19 cellular contexts compared by ENCODE assay signal in genomic region chr1:53108646-53109580, GRCh38. TPM values are rescaled to one million over a fixed set of nuclear protein-coding genes. Genes with fewer than 3 reads are reported as not detected.
DNase-seq lines count a peak whose midpoint lies in the region; ATAC-seq and TF ChIP-seq lines count a peak whose summit lies in the region.
"Had no signal": no experiment of that assay in that cellular context is flagged by ENCODE, and none has a peak within 500 bp of the region (broad histone marks: within the 10 kb centered on the region; RNA-seq: fewer than 3 reads in every experiment).

No MANE protein-coding gene starts in this region.

- H3K4me1 ChIP-seq in IMR-90 (ENCODE audit: control insufficient read depth, insufficient read depth, low read length) = peaks cover 31% of the 10 kb centered on the region
- H3K4me1 ChIP-seq in endodermal cell (ENCODE audit: control insufficient read depth, insufficient read depth, low read length) = peaks cover 18% of the 10 kb centered on the region

- no peaks in the 10 kb centered on the region for H3K36me3 Mint-ChIP-seq in endodermal cell (ENCODE audit: low read depth)
- H3K36me3 Mint-ChIP-seq in activated naive CD4-positive, alpha-beta T cell treated with anti-CD3 and anti-CD28 coated beads, Interleukin-2, amount 50 U/mL, for 72 hours = peaks cover 0 to 9% of the 10 kb centered on the region in 2 donors
- H3K36me3 Mint-ChIP-seq: CD8-positive, alpha-beta T cell had no signal

- peak overlapping the region; percentile 72 for H3K14ac ChIP-seq in IMR-90 (replicated peaks; ENCODE audit: low read depth, low read length)

- H2AK5ac ChIP-seq in IMR-90 (ENCODE audit: low read depth, low read length) = peak overlapping the region; percentile 99

- H3K27ac ChIP-seq in IMR-90 (ENCODE audit: insufficient read depth, low read length) (peak overlapping the region; percentile 96), endodermal cell (ENCODE audit: low read depth, low read length) (no peak overlapping the region)
- H3K27ac ChIP-seq: HL-60, PC-9 had no signal

- peak overlapping the region; percentile 61 to 88 for H4K8ac ChIP-seq in IMR-90 (ENCODE audit: low read depth in 2 of 2, low read length in 2 of 2)

- in situ Hi-C loops in IMR-90 (cut with MboI; ENCODE audit: low sequenced_read_pairs) = no loop called here

- CTCF ChIA-PET in IMR-90 (lab: Yijun Ruan, JAX) = interaction anchor here (0.7 to 2.1 kb wide), 2 partner anchors 14 to 65 kb away, joined by 3 to 6 read pairs; no protein-coding TSS in a partner anchor

- H3K4ac ChIP-seq in IMR-90 (ENCODE audit: low read depth, low read length) = peak overlapping the region; percentile 96

- intact Hi-C loops in IMR-90 (cut with micrococcal nuclease) = loop anchor here (2.0 to 5.0 kb wide), 2 partner anchors 26 to 38 kb away; no protein-coding TSS in a partner anchor

- H3K9ac ChIP-seq in IMR-90 (ENCODE audit: low read depth, low read length) (peak overlapping the region; percentile 15; the same call in 1 of the 2 replicates), endodermal cell (ENCODE audit: extremely low read depth, low read length, poor library complexity, severe bottlenecking) (no peak overlapping the region)

- H3K27me3 ChIP-seq in IMR-90 (ENCODE audit: control insufficient read depth, insufficient read depth, low read length) (no peaks in the 10 kb centered on the region), endodermal cell (ENCODE audit: control insufficient read depth, insufficient read depth, low read length, poor library complexity, severe bottlenecking) (peaks cover 82% of the 10 kb centered on the region)

- peak overlapping the region; percentile 95 for H2BK5ac ChIP-seq in IMR-90 (ENCODE audit: low read depth, low read length, poor library complexity, severe bottlenecking)

- POLR2A ChIA-PET in IMR-90 (lab: Charles Lee; ENCODE audit: unreplicated experiment) = no interaction called here

- H2AK9ac ChIP-seq in IMR-90 (replicated peaks; ENCODE audit: low read depth, low read length, poor library complexity) = peak overlapping the region; percentile 85

- H3K18ac ChIP-seq in IMR-90 (ENCODE audit: low read depth, low read length) = peak overlapping the region; percentile 92

- 82% methylated on average over 9 of the region's 14 CpGs; no CpG with 5 or more reads in 1 of the 2 experiments for WGBS in IMR-90 (ENCODE audit: extremely low coverage in 2 of 2, insufficient read length in 1 of 2), 2 experiments
- 86 to 88% methylated on average over 11 to 14 of the region's 14 CpGs for WGBS in endodermal cell (ENCODE audit: insufficient coverage in 1 of 2, insufficient read length in 1 of 2), 2 experiments

- ATAC-seq in IMR-90 (ENCODE audit: low read depth) = peak; percentile 24
- no peak for ATAC-seq in activated naive CD4-positive, alpha-beta T cell treated with anti-CD3 and anti-CD28 coated beads, Interleukin-2, amount 50 U/mL, for 72 hours
- ATAC-seq in HG02678 (IDR thresholded peaks at IDR 0.05; ENCODE audit: unreplicated experiment) = no peak
- ATAC-seq: CD8-positive, alpha-beta T cell had no signal

- peaks cover 3% of the 10 kb centered on the region for H3K9me3 Mint-ChIP-seq in endodermal cell
- no peaks in the 10 kb centered on the region for H3K9me3 Mint-ChIP-seq in activated naive CD4-positive, alpha-beta T cell treated with anti-CD3 and anti-CD28 coated beads, Interleukin-2, amount 50 U/mL, for 72 hours
- H3K9me3 Mint-ChIP-seq: activated naive CD4-positive, alpha-beta T cell treated with anti-CD3 and anti-CD28 coated beads for 36 hours; CD8-positive, alpha-beta T cell had no signal

- H3K9me1 ChIP-seq in IMR-90 (ENCODE audit: insufficient read depth, low read length) = peaks cover 38% of the 10 kb centered on the region

- H4K20me1 ChIP-seq in IMR-90 (ENCODE audit: insufficient read depth, low read length) = no peaks in the 10 kb centered on the region

- no peaks in the 10 kb centered on the region for H3K36me3 ChIP-seq in IMR-90 (ENCODE audit: control insufficient read depth, insufficient read depth, low read length)
- H3K36me3 ChIP-seq in endodermal cell (ENCODE audit: control insufficient read depth, insufficient read depth, low read length) = no peaks in the 10 kb centered on the region

- TF ChIP-seq RAD21 in IMR-90 (IDR thresholded peaks at IDR 0.05; ENCODE audit: low read length) = no peak

- H3K9me3 ChIP-seq in IMR-90 (ENCODE audit: control insufficient read depth, insufficient read depth, low read length) = peaks cover 17% of the 10 kb centered on the region
- peaks cover 11% of the 10 kb centered on the region for H3K9me3 ChIP-seq in endodermal cell (ENCODE audit: control insufficient read depth, low read length)

- peaks cover 78% of the 10 kb centered on the region for H3K27me3 Mint-ChIP-seq in endodermal cell (ENCODE audit: insufficient read depth)

- no peak overlapping the region for H3K4me3 ChIP-seq in AG10803 (ENCODE audit: low read length)
- no peak overlapping the region for H3K4me3 ChIP-seq in IMR-90 (ENCODE audit: insufficient read depth, low read depth, low read length)
- no peak overlapping the region for H3K4me3 ChIP-seq in endodermal cell (ENCODE audit: low read length)
- no peak overlapping the region for H3K4me3 ChIP-seq in retinal pigment epithelial cell (ENCODE audit: low read length)
- H3K4me3 ChIP-seq: PC-9 had no signal

- H2BK15ac ChIP-seq in IMR-90 (ENCODE audit: low read depth, low read length) = peak overlapping the region; percentile 89; the same call in 2 of the 3 replicates

- no peak for TF ChIP-seq POLR2A in IMR-90 (IDR thresholded peaks at IDR 0.05; ENCODE audit: low read depth, low read length)

- H4K5ac ChIP-seq in IMR-90 (ENCODE audit: low read depth, low read length) = peak overlapping the region; percentile 82

- dilution Hi-C loops in IMR-90 (cut with HindIII; ENCODE audit: low sequenced_read_pairs, unreplicated experiment) = no loop called here

- H3K56ac ChIP-seq in IMR-90 (ENCODE audit: extremely low read depth, insufficient read depth, low read length) = peak overlapping the region; percentile 68; the same call in 1 of the 2 replicates

- H3K4me3 Mint-ChIP-seq in endodermal cell = no peak overlapping the region
- H3K4me3 Mint-ChIP-seq: activated naive CD4-positive, alpha-beta T cell treated with anti-CD3 and anti-CD28 coated beads for 36 hours; CD8-positive, alpha-beta T cell had no signal

- peaks cover 0 to 3% of the 10 kb centered on the region in 2 experiments; a peak in 1 of 4 replicates for H3K79me1 ChIP-seq in IMR-90 (ENCODE audit: low read depth in 1 of 2, low read length in 2 of 2)

- H4K91ac ChIP-seq in IMR-90 (ENCODE audit: insufficient read depth, low read depth, low read length) = peak overlapping the region; percentile 98

- peak overlapping the region; percentile 75 for H3K27ac Mint-ChIP-seq in endodermal cell
- no peak overlapping the region for H3K27ac Mint-ChIP-seq in activated naive CD4-positive, alpha-beta T cell treated with anti-CD3 and anti-CD28 coated beads, Interleukin-2, amount 50 U/mL, for 72 hours
- H3K27ac Mint-ChIP-seq: activated naive CD4-positive, alpha-beta T cell treated with anti-CD3 and anti-CD28 coated beads for 36 hours; CD8-positive, alpha-beta T cell had no signal

- peak overlapping the region; percentile 73 for H2AFZ ChIP-seq in IMR-90 (replicated peaks; ENCODE audit: low read length, poor library complexity)
- H2AFZ ChIP-seq: PC-9 had no signal

- TF ChIP-seq CTCF in AG10803 (conservative IDR thresholded peaks at IDR 0.05; ENCODE audit: low read length) (no peak), IMR-90 (conservative IDR thresholded peaks at IDR 0.05; ENCODE audit: low read depth, low read length) (no peak), endodermal cell (conservative IDR thresholded peaks at IDR 0.05) (no peak), retinal pigment epithelial cell (conservative IDR thresholded peaks at IDR 0.05; ENCODE audit: low read depth, low read length) (no peak)

- H3K4me1 Mint-ChIP-seq in endodermal cell = peaks cover 65% of the 10 kb centered on the region

- 0 out of 2 replicates have a peak overlapping the region, but pooled peaks have one; percentile 1 for H3K4me2 ChIP-seq in IMR-90 (ENCODE audit: low read depth, low read length)

- peak overlapping the region; percentile 89 for H3K23ac ChIP-seq in IMR-90 (ENCODE audit: low read depth, low read length)

- no TSS peak for BruUV-seq in IMR-90 (replicated peaks; lab: Mats Ljungman, UMichigan)

- peak overlapping the region; percentile 96 for H2BK120ac ChIP-seq in IMR-90 (ENCODE audit: low read depth, low read length)

- H2BK20ac ChIP-seq in IMR-90 (ENCODE audit: low read depth, low read length) = peak overlapping the region; percentile 99

- peak; percentile 65 for DNase-seq in AG10803 (ENCODE audit: low read depth)
- peak; percentile 65 for DNase-seq in IMR-90
- DNase-seq in endodermal cell = peak; percentile 46
- DNase-seq in retinal pigment epithelial cell (ENCODE audit: low read depth) = peak; percentile 75
- DNase-seq in RPMI8226 = no peak
- no peak for DNase-seq in activated naive CD4-positive, alpha-beta T cell treated with anti-CD3 and anti-CD28 coated beads, Interleukin-2, amount 50 U/mL, for 72 hours (ENCODE audit: low spot score in 2 of 2)
- DNase-seq in AML-193 (lab: John Stamatoyannopoulos, UW) = no peak
- DNase-seq: activated CD8-positive, alpha-beta memory T cell treated with anti-CD3 and anti-CD28 coated beads for 24 hours; activated naive CD4-positive, alpha-beta T cell treated with anti-CD3 and anti-CD28 coated beads for 36 hours; CD8-positive, alpha-beta T cell; head of caudate nucleus; MM.1S; NCI-H2171 treated with DMSO at 0.1 percent for 48 hours; PC-9; stimulated activated CD8-positive, alpha-beta memory T cell treated with anti-CD3 and anti-CD28 coated beads, Interleukin-4, amount 100 ng/mL, for 48 hours had no signal

TF ChIP-seq in IMR-90, 13 proteins besides CTCF, POLR2A, EP300 and RAD21 (continues in another document):
- TF ChIP-seq RCOR1 (IDR thresholded peaks at IDR 0.05; ENCODE audit: insufficient replicate concordance, low read length) (no peak), MAFK (IDR thresholded peaks at IDR 0.05; ENCODE audit: low read depth, low read length) (no peak)

RNA-seq across cellular contexts. Expression of gene SLC1A7, which starts 33.5 kb away (rescaled TPM):
- total RNA-seq in IMR-90 (2012; rRNA removed) (not detected in 2 replicates), endodermal cell (1 to 10 TPM; 1.7 to 2.3 TPM)
- 0.05 and 0.06 TPM in 2 replicates for polyA plus RNA-seq in IMR-90 (2012; rRNA removed)
- polyA plus RNA-seq in IMR-90 (2012; cell fraction: cytosol; rRNA removed) = 0.09 TPM in 1 of 2 replicates, not detected in the other
- polyA plus RNA-seq in IMR-90 (2012; cell fraction: nucleus; rRNA removed; ENCODE audit: low replicate concordance) = 0.37 and 0.40 TPM in 2 replicates
- not detected for polyA plus RNA-seq in endodermal cell (2013, experiment 1 of 2)
- 0.12 TPM for polyA plus RNA-seq in endodermal cell (2013, experiment 2 of 2)
- not detected for total RNA-seq in activated naive CD4-positive, alpha-beta T cell treated with anti-CD3 and anti-CD28 coated beads, Interleukin-2, amount 50 U/mL, for 72 hours
- total RNA-seq: activated naive CD4-positive, alpha-beta T cell treated with anti-CD3 and anti-CD28 coated beads for 36 hours; CD8-positive, alpha-beta T cell; lung microvascular endothelial cell; PC-9; T-helper 2 cell treated with Interferon-gamma antibody and Interleukin-4, amounts not matched to agents 100 ng/mL and 5 ng/mL, for 36 hours had no signal

RNA-seq across cellular contexts. Expression of gene PODN, which starts 46.9 kb away (rescaled TPM):
- 0.54 and 0.56 TPM in 2 replicates for total RNA-seq in IMR-90 (2012; rRNA removed)
- polyA plus RNA-seq in IMR-90 (2012; rRNA removed) = 5.4 and 6.2 TPM in 2 replicates
- polyA plus RNA-seq in IMR-90 (2012; cell fraction: cytosol; rRNA removed) = 4.1 and 10.2 TPM in 2 replicates
- polyA plus RNA-seq in IMR-90 (2012; cell fraction: nucleus; rRNA removed; ENCODE audit: low replicate concordance) = 28.0 and 31.3 TPM in 2 replicates
- 1 to 10 TPM; 3.0 to 3.6 TPM for total RNA-seq in endodermal cell
- 0.53 TPM for polyA plus RNA-seq in endodermal cell (2013, experiment 1 of 2)
- polyA plus RNA-seq in endodermal cell (2013, experiment 2 of 2) = 0.70 TPM
- not detected for total RNA-seq in activated naive CD4-positive, alpha-beta T cell treated with anti-CD3 and anti-CD28 coated beads, Interleukin-2, amount 50 U/mL, for 72 hours
- total RNA-seq: activated naive CD4-positive, alpha-beta T cell treated with anti-CD3 and anti-CD28 coated beads for 36 hours; CD8-positive, alpha-beta T cell; PC-9; T-helper 2 cell treated with Interferon-gamma antibody and Interleukin-4, amounts not matched to agents 100 ng/mL and 5 ng/mL, for 36 hours had no signal

Comparison
In these comparisons a context has a peak if more than half of its experiments do, and no peak if none do; other contexts are left out.
1. DNase-seq: peak in AG10803 (single experiment), IMR-90 (single experiment), endodermal cell (single experiment) and retinal pigment epithelial cell (single experiment); none in RPMI8226 (single experiment), activated naive CD4-positive, alpha-beta T cell treated with anti-CD3 and anti-CD28 coated beads, Interleukin-2, amount 50 U/mL, for 72 hours (0 of 2) and AML-193 (0 of 2).